ENCODE assay signal across 1 cellular context in genomic region chr2:24304621-24305020, GRCh38.
TF ChIP-seq lines count a peak whose summit lies in the region.

No MANE protein-coding gene starts in this region.

TF ChIP-seq in WTC11, 78 proteins besides CTCF, POLR2A, EP300 and RAD21 (continued from another document):
- TF ChIP-seq ERG (CRISPR knock-in tag; IDR thresholded peaks at IDR 0.05): no peak
- no peak for TF ChIP-seq SMAD3 (CRISPR knock-in tag; IDR thresholded peaks at IDR 0.05; ENCODE audit: borderline replicate concordance)
- TF ChIP-seq ESRRA (CRISPR knock-in tag; IDR thresholded peaks at IDR 0.05; ENCODE audit: borderline replicate concordance): no peak
- no peak for TF ChIP-seq ZNF396 (CRISPR knock-in tag; IDR thresholded peaks at IDR 0.05; ENCODE audit: borderline replicate concordance)
- TF ChIP-seq FOXK1 (CRISPR knock-in tag; IDR thresholded peaks at IDR 0.05): no peak
- TF ChIP-seq NFYB (CRISPR knock-in tag; conservative IDR thresholded peaks at IDR 0.05; ENCODE audit: low read depth): no peak
- no peak for TF ChIP-seq ZNF281 (CRISPR knock-in tag; IDR thresholded peaks at IDR 0.05)
- no peak for TF ChIP-seq ZBTB43 (CRISPR knock-in tag; IDR thresholded peaks at IDR 0.05)
